ENCODE assay signal across 24 cellular contexts in the genomic region with DNA sequence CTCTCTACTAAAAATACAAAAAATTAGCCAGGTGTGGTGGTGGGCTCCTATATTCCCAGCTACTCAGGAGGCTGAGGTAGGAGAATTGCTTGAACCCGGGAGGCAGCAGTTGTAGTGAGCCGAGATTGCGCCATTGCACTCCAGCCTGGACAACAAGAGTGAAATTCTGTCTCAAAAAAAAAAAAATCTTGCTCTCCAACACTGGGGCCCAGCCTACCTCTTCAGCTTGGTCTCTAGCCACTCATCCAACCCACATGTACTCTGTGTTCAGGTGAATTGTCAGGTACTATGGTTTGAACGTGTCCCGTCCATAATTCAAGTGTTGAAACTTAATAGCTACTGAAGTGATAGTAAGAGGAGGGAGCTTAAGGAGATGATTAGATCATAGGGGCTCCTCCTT.
"Had no signal": no experiment of that assay in that cellular context is flagged by ENCODE, and none has a peak within 500 bp of the region (broad histone marks: within the 10 kb centered on the region; RNA-seq: fewer than 3 reads in every experiment).

No MANE protein-coding gene starts in this region.

- H3K9ac ChIP-seq: neural progenitor cell had no signal

- H3K4me3 ChIP-seq: colonic mucosa, gastrocnemius medialis, neural progenitor cell, right lobe of liver, tibial artery had no signal

- H3K4me1 Mint-ChIP-seq: nephron; stimulated activated naive CD8-positive, alpha-beta T cell treated with anti-CD3 and anti-CD28 coated beads, Interleukin-15, amount 100 ng/mL, for 72 hours had no signal

- ATAC-seq: esophagus mucosa; gastrocnemius medialis; naive thymus-derived CD4-positive, alpha-beta T cell; right lobe of liver; stimulated activated naive CD8-positive, alpha-beta T cell treated with anti-CD3 and anti-CD28 coated beads, Interleukin-15, amount 100 ng/mL, for 72 hours had no signal

- H3K4me2 ChIP-seq: neural progenitor cell had no signal

- DNase-seq: colonic mucosa; effector CD8-positive, alpha-beta T cell; endodermal cell; foreskin fibroblast; gastrocnemius medialis; head of caudate nucleus; mammary epithelial cell; mesendoderm; midbrain; naive thymus-derived CD4-positive, alpha-beta T cell; nucleus accumbens; right lobe of liver; small intestine; stimulated activated CD4-positive, alpha-beta T cell treated with anti-CD3 and anti-CD28 coated beads, Interleukin-15, amount 100 ng/mL, for 24 hours; stimulated activated CD4-positive, alpha-beta T cell treated with anti-CD3 and anti-CD28 coated beads, Interleukin-4, amount 100 ng/mL, for 1 hour; stimulated activated CD8-positive, alpha-beta memory T cell treated with anti-CD3 and anti-CD28 coated beads, Interleukin-4, amount 100 ng/mL, for 48 hours; stimulated activated naive CD4-positive, alpha-beta T cell; stimulated activated naive CD8-positive, alpha-beta T cell treated with anti-CD3 and anti-CD28 coated beads, Interleukin-15, amount 100 ng/mL, for 72 hours; tibial artery had no signal

- H3K27ac ChIP-seq: colonic mucosa, gastrocnemius medialis, neural progenitor cell, right lobe of liver, tibial artery had no signal

- H3K36me3 ChIP-seq: colonic mucosa, gastrocnemius medialis, neural progenitor cell, right lobe of liver, tibial artery had no signal

- H3K9me3 Mint-ChIP-seq: dendritic cell treated with granulocyte-macrophage colony-stimulating factor and Interleukin-4, amounts not matched to agents 40 ng/mL and 50 ng/mL, for 4 days; endodermal cell; nephron; neural progenitor cell; stimulated activated naive CD8-positive, alpha-beta T cell treated with anti-CD3 and anti-CD28 coated beads, Interleukin-15, amount 100 ng/mL, for 72 hours; type B pancreatic cell had no signal

- H3K27me3 Mint-ChIP-seq: dendritic cell treated with granulocyte-macrophage colony-stimulating factor and Interleukin-4, amounts not matched to agents 40 ng/mL and 50 ng/mL, for 4 days; stimulated activated naive CD8-positive, alpha-beta T cell treated with anti-CD3 and anti-CD28 coated beads, Interleukin-15, amount 100 ng/mL, for 72 hours; type B pancreatic cell had no signal

- H2AFZ ChIP-seq: neural progenitor cell had no signal

- H3K27me3 ChIP-seq: colonic mucosa, gastrocnemius medialis, right lobe of liver, tibial artery had no signal

- H3K4me1 ChIP-seq: colonic mucosa, neural progenitor cell, tibial artery had no signal

- H3K9me3 ChIP-seq: colonic mucosa, gastrocnemius medialis, right lobe of liver, tibial artery had no signal

- H3K27ac Mint-ChIP-seq: endodermal cell; naive thymus-derived CD4-positive, alpha-beta T cell; nephron; neural progenitor cell; stimulated activated naive CD8-positive, alpha-beta T cell treated with anti-CD3 and anti-CD28 coated beads, Interleukin-15, amount 100 ng/mL, for 72 hours; type B pancreatic cell had no signal

- H3K4me3 Mint-ChIP-seq: dendritic cell treated with granulocyte-macrophage colony-stimulating factor and Interleukin-4, amounts not matched to agents 40 ng/mL and 50 ng/mL, for 4 days; endodermal cell; naive thymus-derived CD4-positive, alpha-beta T cell; nephron; neural progenitor cell; stimulated activated naive CD8-positive, alpha-beta T cell treated with anti-CD3 and anti-CD28 coated beads, Interleukin-15, amount 100 ng/mL, for 72 hours; type B pancreatic cell had no signal

- H3K36me3 Mint-ChIP-seq: naive thymus-derived CD4-positive, alpha-beta T cell; neural progenitor cell; type B pancreatic cell had no signal
